21 cellular contexts compared by ENCODE assay signal in genomic region chrX:112830540-112830939, GRCh38. TPM values are rescaled to one million over a fixed set of nuclear protein-coding genes. Genes with fewer than 3 reads are reported as not detected.
DNase-seq lines count a peak whose midpoint lies in the region; ATAC-seq, FAIRE-seq and TF ChIP-seq lines count a peak whose summit lies in the region.
"Had no signal": no experiment of that assay in that cellular context is flagged by ENCODE, and none has a peak within 500 bp of the region (broad histone marks: within the 10 kb centered on the region; RNA-seq: fewer than 3 reads in every experiment).

No MANE protein-coding gene starts in this region.

- H3K27ac Mint-ChIP-seq in MCF 10A (ENCODE audit: low read depth, unreplicated experiment), result no peak overlapping the region
- no peak overlapping the region for H3K27ac Mint-ChIP-seq in astrocyte (ENCODE audit: unreplicated experiment)
- H3K27ac Mint-ChIP-seq in mesothelial cell of epicardium, result peak overlapping the region; percentile 68
- H3K27ac Mint-ChIP-seq: B cell had no signal

- H3K9me3 Mint-ChIP-seq in MCF 10A (ENCODE audit: unreplicated experiment) (no peaks in the 10 kb centered on the region), astrocyte (ENCODE audit: unreplicated experiment) (no peaks in the 10 kb centered on the region), mesothelial cell of epicardium (no peaks in the 10 kb centered on the region)

- no peak for TF ChIP-seq POLR2A in vagina (IDR thresholded peaks at IDR 0.05)

- no peaks in the 10 kb centered on the region for H3K27me3 ChIP-seq in mammary epithelial cell (ENCODE audit: insufficient read depth, low read length)
- H3K27me3 ChIP-seq in astrocyte (ENCODE audit: insufficient read depth, low read length), result no peaks in the 10 kb centered on the region
- no peaks in the 10 kb centered on the region for H3K27me3 ChIP-seq in vagina

- POLR2A ChIA-PET in MCF 10A (lab: Yijun Ruan, JAX), result no interaction called here

- H3K27ac ChIP-seq in mammary epithelial cell (ENCODE audit: insufficient read depth, low read depth, low read length) (no peak overlapping the region), astrocyte (ENCODE audit: low read depth, low read length) (no peak overlapping the region), vagina (no peak overlapping the region)
- H3K27ac ChIP-seq: 22Rv1 had no signal

- H3K4me2 ChIP-seq in mammary epithelial cell (ENCODE audit: insufficient read depth, low read depth, low read length), result no peak overlapping the region
- no peak overlapping the region for H3K4me2 ChIP-seq in astrocyte (ENCODE audit: low read length)
- H3K4me2 ChIP-seq: SK-N-SH had no signal

- no peak overlapping the region for H3K9ac ChIP-seq in mammary epithelial cell (ENCODE audit: insufficient read depth, low read length)
- H3K9ac ChIP-seq in astrocyte (ENCODE audit: low read length), result no peak overlapping the region
- H3K9ac ChIP-seq: SK-N-SH had no signal

- H3K27me3 Mint-ChIP-seq in MCF 10A (ENCODE audit: insufficient read depth, unreplicated experiment), result peaks cover 80% of the 10 kb centered on the region
- no peaks in the 10 kb centered on the region for H3K27me3 Mint-ChIP-seq in astrocyte (ENCODE audit: low read depth, unreplicated experiment)
- no peaks in the 10 kb centered on the region for H3K27me3 Mint-ChIP-seq in mesothelial cell of epicardium (ENCODE audit: low read depth)
- H3K27me3 Mint-ChIP-seq: B cell had no signal

- H2AFZ ChIP-seq in mammary epithelial cell (ENCODE audit: low read depth, low read length), result no peak overlapping the region
- no peak overlapping the region for H2AFZ ChIP-seq in astrocyte (ENCODE audit: low read depth, low read length)

- no peaks in the 10 kb centered on the region for H3K79me2 ChIP-seq in mammary epithelial cell (ENCODE audit: insufficient read depth, low read length)
- no peaks in the 10 kb centered on the region for H3K79me2 ChIP-seq in astrocyte (ENCODE audit: insufficient read depth, low read length)

- peak; percentile 76 for FAIRE-seq in astrocyte (lab: Jason Lieb, UNC)

- intact Hi-C loops in MCF 10A (cut with micrococcal nuclease), result no loop called here
- intact Hi-C loops in mammary epithelial cell (cut with micrococcal nuclease), result no loop called here
- intact Hi-C loops in vagina (cut with DNase I), result no loop called here
- intact Hi-C loops in Right ventricle myocardium superior (cut with DNase I), result no loop called here

- H3K4me1 Mint-ChIP-seq in MCF 10A (ENCODE audit: insufficient read depth, unreplicated experiment), result no peaks in the 10 kb centered on the region
- H3K4me1 Mint-ChIP-seq in astrocyte (ENCODE audit: low read depth, unreplicated experiment), result peaks cover 20% of the 10 kb centered on the region
- H3K4me1 Mint-ChIP-seq in mesothelial cell of epicardium, result peaks cover 70% of the 10 kb centered on the region
- H3K4me1 Mint-ChIP-seq: B cell had no signal

- dilution Hi-C loops in mammary epithelial cell (cut with HindIII; ENCODE audit: low sequenced_read_pairs), result no loop called here

- BruUV-seq in MCF 10A (replicated peaks; lab: Mats Ljungman, UMichigan) (no TSS peak), mammary epithelial cell (replicated peaks; lab: Mats Ljungman, UMichigan) (no TSS peak)

- H3K4me3 ChIP-seq in mammary epithelial cell (replicated peaks in 1 of 3; ENCODE audit: insufficient read depth in 1 of 3, low read depth in 2 of 3, low read length in 3 of 3) (no peak overlapping the region), astrocyte (ENCODE audit: insufficient read depth, low read depth, low read length) (no peak overlapping the region), vagina (no peak overlapping the region)
- H3K4me3 ChIP-seq: HAP-1 had no signal

- H3K36me3 ChIP-seq in mammary epithelial cell (ENCODE audit: insufficient read depth, low read length), result no peaks in the 10 kb centered on the region
- H3K36me3 ChIP-seq in astrocyte (ENCODE audit: insufficient read depth, low read length), result no peaks in the 10 kb centered on the region
- H3K36me3 ChIP-seq in vagina, result no peaks in the 10 kb centered on the region

- no peaks in the 10 kb centered on the region for H3K9me3 ChIP-seq in mammary epithelial cell (replicated peaks; ENCODE audit: insufficient read depth, low read length)
- no peaks in the 10 kb centered on the region for H3K9me3 ChIP-seq in astrocyte (ENCODE audit: insufficient read depth, low read depth, low read length)
- no peaks in the 10 kb centered on the region for H3K9me3 ChIP-seq in vagina
- H3K9me3 ChIP-seq: HAP-1, SK-N-SH had no signal

- no peaks in the 10 kb centered on the region for H3K36me3 Mint-ChIP-seq in MCF 10A (ENCODE audit: insufficient read depth, unreplicated experiment)
- H3K36me3 Mint-ChIP-seq in astrocyte (ENCODE audit: low read depth, unreplicated experiment), result no peaks in the 10 kb centered on the region
- peaks cover 45% of the 10 kb centered on the region for H3K36me3 Mint-ChIP-seq in mesothelial cell of epicardium

- DNase-seq in MCF 10A (ENCODE audit: unreplicated experiment), result peak; percentile 40
- no peak for DNase-seq in mammary epithelial cell
- DNase-seq in astrocyte (ENCODE audit: low read depth), result no peak
- no peak for DNase-seq in mesothelial cell of epicardium (ENCODE audit: low spot score in 2 of 2, unreplicated experiment in 2 of 2)
- DNase-seq in vagina (ENCODE audit: extremely low spot score in 2 of 2), result no peak
- DNase-seq in NCI-H187 treated with DMSO at 0.1 percent for 48 hours (lab: John Stamatoyannopoulos, UW), result no peak
- no peak for DNase-seq in Right ventricle myocardium superior
- DNase-seq: DND-41; KBM-7; MV-4-11; NCI-H1417 treated with DMSO at 0.1 percent for 48 hours; NCI-H1930; NCI-H446 treated with DMSO at 0.1 percent for 48 hours; NK-92 treated with Interleukin-12 subunit alpha and Interleukin-12 subunit beta, amount 100 ng/mL, for 24 hours; SHP77; SK-N-SH had no signal

- in situ Hi-C loops in mammary epithelial cell (cut with MboI; ENCODE audit: low sequenced_read_pairs in 2 of 2), result no loop called here

- H4K20me1 ChIP-seq in mammary epithelial cell (ENCODE audit: insufficient read depth, low read length) (no peaks in the 10 kb centered on the region), astrocyte (ENCODE audit: insufficient read depth, low read length) (no peaks in the 10 kb centered on the region)

- no peak for TF ChIP-seq CTCF in MCF 10A (IDR thresholded peaks at IDR 0.05; ENCODE audit: unreplicated experiment)
- TF ChIP-seq CTCF in mammary epithelial cell (conservative IDR thresholded peaks at IDR 0.05 in 1 of 2, IDR thresholded peaks at IDR 0.05 in 1 of 2; ENCODE audit: extremely low read depth in 1 of 2, insufficient read depth in 1 of 2, low read depth in 1 of 2, low read length in 2 of 2), result no peak
- no peak for TF ChIP-seq CTCF in astrocyte (IDR thresholded peaks at IDR 0.05; ENCODE audit: insufficient read depth, low read depth, low read length)
- no peak for TF ChIP-seq CTCF in mesothelial cell of epicardium (IDR thresholded peaks at IDR 0.05; ENCODE audit: unreplicated experiment)
- TF ChIP-seq CTCF in vagina (IDR thresholded peaks at IDR 0.05), result no peak

- 4% methylated on average over 3 of the region's 3 CpGs for WGBS in mammary epithelial cell (ENCODE audit: low coverage, missing lambda C conversion rate)

- H3K4me3 Mint-ChIP-seq in MCF 10A (ENCODE audit: unreplicated experiment) (no peak overlapping the region), astrocyte (ENCODE audit: unreplicated experiment) (no peak overlapping the region), mesothelial cell of epicardium (no peak overlapping the region)
- H3K4me3 Mint-ChIP-seq: B cell had no signal

- CTCF ChIA-PET in MCF 10A (lab: Yijun Ruan, JAX), result interaction anchor here (0.6 kb wide), 1 partner anchor 187 kb away, joined by 3 read pairs; no protein-coding TSS in a partner anchor
- CTCF ChIA-PET in mammary epithelial cell (lab: Charles Lee; ENCODE audit: low non-redundant PET), result no interaction called here

- ATAC-seq in HG02938 (IDR thresholded peaks at IDR 0.05; ENCODE audit: unreplicated experiment), result no peak
- ATAC-seq in Right ventricle myocardium superior (ENCODE audit: poor library complexity), result no peak

- H3K4me1 ChIP-seq in mammary epithelial cell (ENCODE audit: insufficient read depth, low read length) (no peaks in the 10 kb centered on the region), astrocyte (ENCODE audit: insufficient read depth, low read length) (peaks cover 10% of the 10 kb centered on the region), vagina (peaks cover 8% of the 10 kb centered on the region)

RNA-seq across cellular contexts. Expression of gene AMOT, which starts 10.1 kb away (rescaled TPM):
- total RNA-seq in MCF 10A (2022), result 0.09 TPM in 1 of 2 replicates, not detected in the other
- total RNA-seq in mammary epithelial cell, result 1 to 10 TPM in 1 of 2 donors, under 1 TPM in 1; 0.09 to 2.7 TPM
- polyA plus RNA-seq in mammary epithelial cell, result 0.03 TPM
- 0.36 TPM for polyA minus RNA-seq in mammary epithelial cell
- 16.7 and 36.9 TPM in 2 replicates for total RNA-seq in astrocyte
- 343 to 361 TPM (median 359 TPM) in 3 replicates for total RNA-seq in mesothelial cell of epicardium
- 9.8 TPM for total RNA-seq in vagina
- total RNA-seq in Right ventricle myocardium superior, result 8.6 TPM
- total RNA-seq: G401 had no signal
